ENCODE assay signal across 8 cellular contexts in the genomic region with DNA sequence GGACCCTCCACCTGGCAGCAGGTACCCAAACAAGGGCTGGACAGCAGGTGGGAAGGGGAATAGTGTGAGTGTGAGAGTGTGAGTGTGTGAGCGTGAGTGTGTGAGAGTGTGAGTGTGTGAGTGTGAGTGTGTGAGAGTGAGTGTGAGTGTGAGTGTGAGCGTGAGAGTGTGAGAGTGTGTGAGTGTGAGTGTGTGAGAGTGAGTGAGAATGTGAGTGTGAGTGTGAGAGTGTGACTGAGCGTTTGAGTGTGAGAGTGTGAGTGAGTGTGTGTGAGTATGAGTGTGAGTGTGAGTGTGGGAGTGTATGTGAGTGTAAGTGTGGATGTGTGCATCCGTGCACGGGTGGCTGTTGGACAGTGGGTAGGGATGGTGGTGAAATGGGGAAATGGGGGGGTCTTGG. TPM values are rescaled to one million over a fixed set of nuclear protein-coding genes. Genes with fewer than 3 reads are reported as not detected.
A peak's percentile ranks its signal among the peaks of the same experiment; 100 is the strongest.
DNase-seq lines count a peak whose midpoint lies in the region; ATAC-seq and TF ChIP-seq lines count a peak whose summit lies in the region.

No MANE protein-coding gene starts in this region.

- H3K36me3 ChIP-seq in BLaER1 treated with 17β-estradiol and CSF1 and Interleukin-3, amounts not matched to agents 10 nM and 100 nM = no peaks in the 10 kb centered on the region
- no peaks in the 10 kb centered on the region for H3K36me3 ChIP-seq in esophagus muscularis mucosa
- H3K36me3 ChIP-seq in ovary = no peaks in the 10 kb centered on the region
- no peaks in the 10 kb centered on the region for H3K36me3 ChIP-seq in transverse colon

- H3K9ac ChIP-seq in BLaER1 treated with 17β-estradiol and CSF1 and Interleukin-3, amounts not matched to agents 10 nM and 100 nM = peak overlapping the region in 8 of 11 experiments; percentile 15 to 66 (median 46); a peak in 11 of 22 replicates

- DNase-seq in esophagus muscularis mucosa (ENCODE audit: extremely low spot score) (no peak), ovary (no peak), transverse colon (no peak), pons (ENCODE audit: low spot score) (no peak), NCI-H128 (lab: John Stamatoyannopoulos, UW; ENCODE audit: unreplicated experiment) (no peak)

- peak overlapping the region in 8 of 10 experiments; percentile 10 to 66 (median 44); a peak in 12 of 20 replicates for H3K4me3 ChIP-seq in BLaER1 treated with 17β-estradiol and CSF1 and Interleukin-3, amounts not matched to agents 10 nM and 100 nM
- peak overlapping the region; percentile 32 for H3K4me3 ChIP-seq in WI38 (ENCODE audit: low read depth, low read length)
- peak overlapping the region; percentile 39 to 59 (median 44) for H3K4me3 ChIP-seq in esophagus muscularis mucosa
- peak overlapping the region; percentile 28 for H3K4me3 ChIP-seq in ovary
- no peak overlapping the region for H3K4me3 ChIP-seq in transverse colon

- TF ChIP-seq EP300 in esophagus muscularis mucosa (IDR thresholded peaks at IDR 0.05) (no peak), ovary (IDR thresholded peaks at IDR 0.05) (no peak), transverse colon (IDR thresholded peaks at IDR 0.05; ENCODE audit: low read depth) (no peak)

- 43% methylated on average over 4 of the region's 5 CpGs for WGBS in esophagus muscularis mucosa
- WGBS in ovary, 3 donors = 57 to 65% (median 58%) methylated on average over 4 to 5 of the region's 5 CpGs
- 65 to 83% methylated on average over 3 to 5 of the region's 5 CpGs for whole genome bisulfite sequencing in transverse colon (ENCODE audit: low coverage in 1 of 2), 2 donors

- peaks cover 66 to 100% (median 85%) of the 10 kb centered on the region in 10 experiments for H3K4me1 ChIP-seq in BLaER1 treated with 17β-estradiol and CSF1 and Interleukin-3, amounts not matched to agents 10 nM and 100 nM
- H3K4me1 ChIP-seq in esophagus muscularis mucosa (peaks cover 31 to 46% (median 34%) of the 10 kb centered on the region in 4 donors), ovary (ENCODE audit: insufficient read depth) (peaks cover 5% of the 10 kb centered on the region), transverse colon (peaks cover 0 to 8% (median 5%) of the 10 kb centered on the region in 4 donors)

- no peak for TF ChIP-seq CTCF in WI38 (IDR thresholded peaks at IDR 0.05; ENCODE audit: low read depth, low read length)
- no peak for TF ChIP-seq CTCF in esophagus muscularis mucosa (IDR thresholded peaks at IDR 0.05)
- TF ChIP-seq CTCF in ovary (IDR thresholded peaks at IDR 0.05) = no peak
- TF ChIP-seq CTCF in transverse colon (IDR thresholded peaks at IDR 0.05) = no peak

- intact Hi-C loops in esophagus muscularis mucosa (cut with DNase I) (no loop called here), ovary (cut with DNase I) (no loop called here), transverse colon (cut with DNase I; ENCODE audit: low total_unique reads) (no loop called here)

- H4K20me1 ChIP-seq in BLaER1 treated with 17β-estradiol and CSF1 and Interleukin-3, amounts not matched to agents 10 nM and 100 nM = no peaks in the 10 kb centered on the region

- no peak for ATAC-seq in HG02678 (IDR thresholded peaks at IDR 0.05; ENCODE audit: unreplicated experiment)

- peak overlapping the region; percentile 63 to 94 (median 87) for H3K4me2 ChIP-seq in BLaER1 treated with 17β-estradiol and CSF1 and Interleukin-3, amounts not matched to agents 10 nM and 100 nM

- in situ Hi-C loops in transverse colon (cut with MboI; ENCODE audit: low pct_ligation_motif_present in 1 of 4, low pct_unique_long_range_greater_than_20kb in 1 of 4, low sequenced_read_pairs in 3 of 4) = no loop called here

- peaks cover 0 to 12% (median 0%) of the 10 kb centered on the region in 11 experiments; a peak in 1 of 22 replicates for H3K27me3 ChIP-seq in BLaER1 treated with 17β-estradiol and CSF1 and Interleukin-3, amounts not matched to agents 10 nM and 100 nM
- H3K27me3 ChIP-seq in esophagus muscularis mucosa = peaks cover 0 to 41% (median 0%) of the 10 kb centered on the region in 4 donors
- no peaks in the 10 kb centered on the region for H3K27me3 ChIP-seq in ovary
- peaks cover 8% of the 10 kb centered on the region for H3K27me3 ChIP-seq in transverse colon

- H3K27ac ChIP-seq in BLaER1 treated with 17β-estradiol and CSF1 and Interleukin-3, amounts not matched to agents 10 nM and 100 nM = peak overlapping the region in 5 of 11 experiments; percentile 13 to 46 (median 33); a peak in 8 of 22 replicates
- H3K27ac ChIP-seq in esophagus muscularis mucosa (replicated peaks in 1 of 4) (peak overlapping the region; percentile 53 to 69 (median 64)), ovary (no peak overlapping the region), transverse colon (peak overlapping the region in 2 of 4 donors; percentile 41 to 42)

- no peaks in the 10 kb centered on the region for H3K9me3 ChIP-seq in BLaER1 treated with 17β-estradiol and CSF1 and Interleukin-3, amounts not matched to agents 10 nM and 100 nM (replicated peaks in 1 of 11)
- no peaks in the 10 kb centered on the region for H3K9me3 ChIP-seq in esophagus muscularis mucosa
- H3K9me3 ChIP-seq in ovary = no peaks in the 10 kb centered on the region
- no peaks in the 10 kb centered on the region for H3K9me3 ChIP-seq in transverse colon

- TF ChIP-seq POLR2A in esophagus muscularis mucosa (IDR thresholded peaks at IDR 0.05; ENCODE audit: low read depth) (no peak), ovary (IDR thresholded peaks at IDR 0.05) (no peak), transverse colon (IDR thresholded peaks at IDR 0.05) (no peak)

RNA-seq across cellular contexts. Expression of a gene that starts 0.4 kb away (rescaled TPM):
- total RNA-seq in esophagus muscularis mucosa (10 to 100 TPM; 17.4 to 21.4 (median 19.1) TPM), ovary (10 to 100 TPM in 4 of 7 donors, 1 to 10 TPM in 3; 6.2 to 54.0 (median 20.4) TPM), transverse colon (10 to 100 TPM; 40.0 to 55.3 (median 45.7) TPM)
- polyA plus RNA-seq in ovary = 1 to 10 TPM; 6.9 to 9.1 TPM

RNA-seq across cellular contexts. Expression of a gene that starts 39.3 kb away (rescaled TPM):
- 1 to 10 TPM; 2.0 to 9.6 (median 3.7) TPM for total RNA-seq in esophagus muscularis mucosa
- total RNA-seq in ovary = 1 to 10 TPM in 3 of 7 donors, under 1 TPM in 4; 0.40 to 1.7 (median 0.92) TPM
- polyA plus RNA-seq in ovary = 1 to 10 TPM in 1 of 2 donors, under 1 TPM in 1; 0.88 to 1.2 TPM
- total RNA-seq in transverse colon = 1 to 10 TPM in 3 of 4 donors, not detected in 1; 1.5 to 2.7 (median 2.2) TPM

Comparison
In these comparisons a context has a peak if more than half of its experiments do, and no peak if none do; other contexts are left out.
1. H3K27ac ChIP-seq: peak in esophagus muscularis mucosa (4 of 4); none in ovary (0 of 2).
2. H3K4me3 ChIP-seq: peak in BLaER1 treated with 17β-estradiol and CSF1 and Interleukin-3, amounts not matched to agents 10 nM and 100 nM (8 of 10), WI38 (single experiment), esophagus muscularis mucosa (4 of 4) and ovary (single experiment); none in transverse colon (0 of 4).